Comparison of ENCODE assay signal across 9 cellular contexts in the genomic region with DNA sequence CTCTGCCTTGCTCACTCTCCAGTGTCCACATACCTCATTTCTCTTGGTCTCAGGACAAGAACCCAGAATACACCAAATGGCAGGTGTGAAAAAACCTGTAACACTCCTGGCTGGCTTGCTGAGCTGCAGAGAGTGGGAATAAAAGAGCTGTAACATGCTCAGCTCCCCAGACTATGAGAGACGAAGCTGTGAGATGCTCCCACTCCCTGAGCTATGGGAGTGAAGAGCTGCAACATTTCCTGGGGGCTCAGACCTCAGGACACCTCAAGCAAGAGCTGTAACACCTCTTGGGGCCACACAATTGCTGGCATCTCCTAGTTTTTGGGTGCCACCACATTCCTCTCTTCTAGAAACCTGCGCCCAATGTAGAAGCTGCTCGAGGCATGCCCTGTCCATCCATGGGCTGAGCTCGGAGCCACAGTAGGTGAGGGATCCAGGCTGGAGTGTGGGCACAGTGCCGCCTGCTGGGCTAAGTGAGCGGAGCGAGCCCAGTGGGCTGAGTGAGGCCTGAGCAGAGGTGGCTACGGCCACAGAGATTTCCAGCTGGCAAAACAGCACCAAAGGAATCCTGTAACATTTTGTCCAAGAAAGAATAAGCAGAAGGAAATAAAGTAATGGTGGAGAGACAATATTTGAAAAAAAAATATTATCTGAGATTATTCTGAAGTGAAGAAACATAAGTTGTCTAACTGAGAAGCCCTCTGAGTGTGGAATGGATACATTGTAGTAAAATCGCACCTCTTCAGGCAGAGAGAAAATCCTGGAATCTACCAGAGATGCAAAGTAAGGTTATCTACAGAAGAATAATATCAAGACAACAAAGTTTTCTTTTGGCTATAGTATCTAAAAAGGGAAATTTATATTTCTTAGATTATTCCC.
DNase-seq lines count a peak whose midpoint lies in the region; ATAC-seq, FAIRE-seq and TF ChIP-seq lines count a peak whose summit lies in the region.
"Had no signal": no experiment of that assay in that cellular context is flagged by ENCODE, and none has a peak within 500 bp of the region (broad histone marks: within the 10 kb centered on the region; RNA-seq: fewer than 3 reads in every experiment).

No MANE protein-coding gene starts in this region.

- H3K27ac ChIP-seq in osteoblast (ENCODE audit: low read depth, low read length) = no peak overlapping the region

- no peaks in the 10 kb centered on the region for H3K4me1 Mint-ChIP-seq in stimulated activated naive CD8-positive, alpha-beta T cell treated with anti-CD3 and anti-CD28 coated beads, Interleukin-15, amount 100 ng/mL, for 72 hours
- no peaks in the 10 kb centered on the region for H3K4me1 Mint-ChIP-seq in T-cell
- H3K4me1 Mint-ChIP-seq: activated naive CD4-positive, alpha-beta T cell treated with anti-CD3 and anti-CD28 coated beads, Interleukin-2, amount 50 U/mL, for 24 hours had no signal

- H3K27me3 ChIP-seq in osteoblast (ENCODE audit: insufficient read depth, low read length) = no peaks in the 10 kb centered on the region

- peak overlapping the region; percentile 5 for H2AFZ ChIP-seq in osteoblast (ENCODE audit: low read length)

- CTCF ChIA-PET in T-cell (lab: Charles Lee) = no interaction called here

- H3K9me3 ChIP-seq in osteoblast (ENCODE audit: low read depth, low read length) = no peaks in the 10 kb centered on the region

- H3K79me2 ChIP-seq in osteoblast (ENCODE audit: insufficient read depth, low read length) = no peaks in the 10 kb centered on the region

- no peak overlapping the region for H3K4me2 ChIP-seq in osteoblast (ENCODE audit: insufficient read depth, low read length)

- H4K20me1 ChIP-seq in osteoblast (ENCODE audit: insufficient read depth, low read length) = no peaks in the 10 kb centered on the region

- peak; percentile 85 for TF ChIP-seq CTCF in osteoblast (IDR thresholded peaks at IDR 0.05; ENCODE audit: extremely low read depth, low read depth, low read length)

- DNase-seq in stimulated activated naive CD8-positive, alpha-beta T cell treated with anti-CD3 and anti-CD28 coated beads, Interleukin-15, Interleukin-2, amounts not matched to agents 100 U/mL and 50 U/mL, for 24 hours = no peak
- DNase-seq in stimulated activated naive CD8-positive, alpha-beta T cell treated with anti-CD3 and anti-CD28 coated beads, Interleukin-15, amount 100 ng/mL, for 72 hours = no peak
- DNase-seq in HTR-8/SVneo (ENCODE audit: insufficient read length, low spot score) = peak; percentile 4
- peak; percentile 8 for DNase-seq in cerebellar cortex (ENCODE audit: low spot score)
- peak; percentile 58 for DNase-seq in osteoblast (ENCODE audit: insufficient read length, low spot score, missing footprints)
- DNase-seq in T-cell = no peak
- DNase-seq in DMS79 treated with DMSO at 0.1 percent for 48 hours (lab: John Stamatoyannopoulos, UW) = no peak
- DNase-seq in stimulated activated CD4-positive, alpha-beta T cell treated with anti-CD3 and anti-CD28 coated beads, Interleukin-15, amount 100 ng/mL, for 24 hours = no peak

- peaks cover 0 to 4% of the 10 kb centered on the region in 2 donors for H3K9me3 Mint-ChIP-seq in stimulated activated naive CD8-positive, alpha-beta T cell treated with anti-CD3 and anti-CD28 coated beads, Interleukin-15, amount 100 ng/mL, for 72 hours
- peaks cover 0 to 6% (median 0%) of the 10 kb centered on the region in 3 donors for H3K9me3 Mint-ChIP-seq in T-cell
- H3K9me3 Mint-ChIP-seq: activated naive CD4-positive, alpha-beta T cell treated with anti-CD3 and anti-CD28 coated beads, Interleukin-2, amount 50 U/mL, for 24 hours had no signal

- POLR2A ChIA-PET in T-cell (lab: Charles Lee) = no interaction called here

- peak; percentile 49 for ATAC-seq in stimulated activated naive CD8-positive, alpha-beta T cell treated with anti-CD3 and anti-CD28 coated beads, Interleukin-15, Interleukin-2, amounts not matched to agents 100 U/mL and 50 U/mL, for 24 hours
- no peak for ATAC-seq in stimulated activated naive CD8-positive, alpha-beta T cell treated with anti-CD3 and anti-CD28 coated beads, Interleukin-15, amount 100 ng/mL, for 72 hours
- ATAC-seq in T-cell (replicated peaks in 1 of 4) = no peak

- no peak overlapping the region for H3K27ac Mint-ChIP-seq in stimulated activated naive CD8-positive, alpha-beta T cell treated with anti-CD3 and anti-CD28 coated beads, Interleukin-15, amount 100 ng/mL, for 72 hours
- H3K27ac Mint-ChIP-seq in T-cell = no peak overlapping the region
- H3K27ac Mint-ChIP-seq: activated naive CD4-positive, alpha-beta T cell treated with anti-CD3 and anti-CD28 coated beads, Interleukin-2, amount 50 U/mL, for 24 hours had no signal

- H3K4me1 ChIP-seq in osteoblast (ENCODE audit: insufficient read depth, low read length) = no peaks in the 10 kb centered on the region

- no peak overlapping the region for H3K4me3 ChIP-seq in osteoblast (ENCODE audit: insufficient read depth, low read length)

- no peak overlapping the region for H3K4me3 Mint-ChIP-seq in stimulated activated naive CD8-positive, alpha-beta T cell treated with anti-CD3 and anti-CD28 coated beads, Interleukin-15, amount 100 ng/mL, for 72 hours
- no peak overlapping the region for H3K4me3 Mint-ChIP-seq in T-cell
- H3K4me3 Mint-ChIP-seq: activated naive CD4-positive, alpha-beta T cell treated with anti-CD3 and anti-CD28 coated beads, Interleukin-2, amount 50 U/mL, for 24 hours had no signal

- no peaks in the 10 kb centered on the region for H3K27me3 Mint-ChIP-seq in stimulated activated naive CD8-positive, alpha-beta T cell treated with anti-CD3 and anti-CD28 coated beads, Interleukin-15, amount 100 ng/mL, for 72 hours
- no peaks in the 10 kb centered on the region for H3K27me3 Mint-ChIP-seq in T-cell
- H3K27me3 Mint-ChIP-seq: activated naive CD4-positive, alpha-beta T cell treated with anti-CD3 and anti-CD28 coated beads, Interleukin-2, amount 50 U/mL, for 24 hours had no signal

- H3K36me3 ChIP-seq in osteoblast (ENCODE audit: insufficient read depth, low read length) = no peaks in the 10 kb centered on the region

- no peaks in the 10 kb centered on the region for H3K36me3 Mint-ChIP-seq in T-cell
- H3K36me3 Mint-ChIP-seq: activated naive CD4-positive, alpha-beta T cell treated with anti-CD3 and anti-CD28 coated beads, Interleukin-2, amount 50 U/mL, for 24 hours had no signal

- FAIRE-seq in HTR-8/SVneo (lab: Jason Lieb, UNC) = no peak

Comparison
In these comparisons a context has a peak if more than half of its experiments do, and no peak if none do; other contexts are left out.
1. DNase-seq: peak in HTR-8/SVneo (single experiment), cerebellar cortex (single experiment) and osteoblast (single experiment); none in stimulated activated naive CD8-positive, alpha-beta T cell treated with anti-CD3 and anti-CD28 coated beads, Interleukin-15, Interleukin-2, amounts not matched to agents 100 U/mL and 50 U/mL, for 24 hours (single experiment), stimulated activated naive CD8-positive, alpha-beta T cell treated with anti-CD3 and anti-CD28 coated beads, Interleukin-15, amount 100 ng/mL, for 72 hours (0 of 2), T-cell (0 of 34), DMS79 treated with DMSO at 0.1 percent for 48 hours (single experiment) and stimulated activated CD4-positive, alpha-beta T cell treated with anti-CD3 and anti-CD28 coated beads, Interleukin-15, amount 100 ng/mL, for 24 hours (single experiment).